12 cellular contexts compared by ENCODE assay signal in genomic region chr1:181094402-181094801, GRCh38. TPM values are rescaled to one million over a fixed set of nuclear protein-coding genes. Genes with fewer than 3 reads are reported as not detected.
DNase-seq lines count a peak whose midpoint lies in the region; ATAC-seq, FAIRE-seq and TF ChIP-seq lines count a peak whose summit lies in the region.
"Had no signal": no experiment of that assay in that cellular context is flagged by ENCODE, and none has a peak within 500 bp of the region (broad histone marks: within the 10 kb centered on the region; RNA-seq: fewer than 3 reads in every experiment).

No MANE protein-coding gene starts in this region.

- H4K20me1 ChIP-seq in smooth muscle cell (ENCODE audit: low read depth): peaks cover 45% of the 10 kb centered on the region

- H3K27me3 ChIP-seq in HUES48 (ENCODE audit: control insufficient read depth, insufficient read depth, low read length) (peaks cover 69% of the 10 kb centered on the region), smooth muscle cell (ENCODE audit: low read depth) (no peaks in the 10 kb centered on the region)

- H3K36me3 ChIP-seq in HUES48 (ENCODE audit: control insufficient read depth, insufficient read depth, low read length) (no peaks in the 10 kb centered on the region), mesodermal cell (ENCODE audit: control insufficient read depth, insufficient read depth, low read length) (peaks cover 32% of the 10 kb centered on the region), smooth muscle cell (ENCODE audit: low read depth) (no peaks in the 10 kb centered on the region)

- H3K4me1 ChIP-seq in HUES48 (ENCODE audit: control insufficient read depth, insufficient read depth, low read length): peaks cover 48% of the 10 kb centered on the region
- H3K4me1 ChIP-seq in mesodermal cell (ENCODE audit: control insufficient read depth, insufficient read depth, low read length, poor library complexity, severe bottlenecking): peaks cover 70% of the 10 kb centered on the region
- peaks cover 57% of the 10 kb centered on the region for H3K4me1 ChIP-seq in smooth muscle cell (ENCODE audit: low read depth)

- 57 to 83% methylated on average over 3 of the region's 3 CpGs for WGBS in mesodermal cell (ENCODE audit: insufficient coverage in 2 of 2), 2 experiments
- WGBS in smooth muscle cell (ENCODE audit: low lambda C conversion rate): 58% methylated on average over 3 of the region's 3 CpGs

- peaks cover 10% of the 10 kb centered on the region for H3F3A ChIP-seq in smooth muscle cell (ENCODE audit: low read depth)

- H3K27ac ChIP-seq in HUES48 (ENCODE audit: low read depth, low read length) (peak overlapping the region; percentile 7), mesodermal cell (ENCODE audit: low read depth, low read length, severe bottlenecking) (peak overlapping the region; percentile 76), smooth muscle cell (ENCODE audit: low read depth) (peak overlapping the region; percentile 73)

- no peak for FAIRE-seq in RCC 7860 (lab: Jason Lieb, UNC)

- peaks cover 37% of the 10 kb centered on the region for H3K79me2 ChIP-seq in smooth muscle cell (ENCODE audit: low read depth)

- in situ Hi-C loops in G401 (cut with HindIII; ENCODE audit: low sequenced_read_pairs): loop anchor here (5.0 kb wide), 1 partner anchor 57 kb away; no protein-coding TSS in a partner anchor

- no peak overlapping the region for H3K4me3 ChIP-seq in HUES48 (ENCODE audit: low read depth, low read length)
- no peak overlapping the region for H3K4me3 ChIP-seq in mesodermal cell (ENCODE audit: extremely low read depth, insufficient read depth, low read length, poor library complexity, severe bottlenecking)
- H3K4me3 ChIP-seq in smooth muscle cell: no peak overlapping the region

- H3K9ac ChIP-seq in HUES48 (ENCODE audit: low read depth, low read length) (no peak overlapping the region), smooth muscle cell (ENCODE audit: low read depth) (no peak overlapping the region)

- peak; percentile 66 for DNase-seq in astrocyte of the hippocampus (ENCODE audit: low read depth, low spot score)
- DNase-seq in smooth muscle cell (lab: John Stamatoyannopoulos, UW; ENCODE audit: unreplicated experiment): no peak
- DNase-seq in RCC 7860 (ENCODE audit: low spot score): no peak
- no peak for DNase-seq in G401 (ENCODE audit: low spot score)
- DNase-seq in NCI-H526 (lab: John Stamatoyannopoulos, UW): no peak
- DNase-seq: foreskin melanocyte, left colon, NCI-H146, NCI-H748 treated with DMSO at 0.1 percent for 48 hours had no signal

- no peak for TF ChIP-seq CTCF in smooth muscle cell (IDR thresholded peaks at IDR 0.05; ENCODE audit: borderline replicate concordance, insufficient read depth, poor library complexity, severe bottlenecking)

- H3K9me3 ChIP-seq in HUES48 (ENCODE audit: control insufficient read depth, insufficient read depth, low read length): no peaks in the 10 kb centered on the region
- H3K9me3 ChIP-seq in mesodermal cell (ENCODE audit: control insufficient read depth, low read length): no peaks in the 10 kb centered on the region
- no peaks in the 10 kb centered on the region for H3K9me3 ChIP-seq in smooth muscle cell (replicated peaks; ENCODE audit: low read depth)

- peak overlapping the region; percentile 64 for H3K4me2 ChIP-seq in smooth muscle cell

- ATAC-seq in GM18519 (IDR thresholded peaks at IDR 0.05; ENCODE audit: low FRiP score, unreplicated experiment): no peak
- ATAC-seq: left colon had no signal

- H2AFZ ChIP-seq in smooth muscle cell (ENCODE audit: low read depth): no peak overlapping the region

RNA-seq across cellular contexts. Expression of gene IER5, which starts 5.9 kb away (rescaled TPM):
- 11.9 TPM for polyA plus RNA-seq in mesodermal cell (2013, experiment 1 of 2)
- polyA plus RNA-seq in mesodermal cell (2013, experiment 2 of 2): 8.5 TPM
- total RNA-seq in smooth muscle cell: 32.6 and 35.1 TPM in 2 replicates
- polyA plus RNA-seq in smooth muscle cell: 39.9 and 56.2 TPM in 2 replicates
- 30.5 and 37.9 TPM in 2 replicates for total RNA-seq in G401 (2014; rRNA removed; shearing (Covaris generic))

Comparison
In these comparisons a context has a peak if more than half of its experiments do, and no peak if none do; other contexts are left out.
1. H3K27ac ChIP-seq: peak in every context shown above with its lines; median percentile 76 in mesodermal cell; 73 in smooth muscle cell; 7 in HUES48.